In genomic region chr10:131022981-131023380, GRCh38 we compare ENCODE assay signal across 34 cellular contexts.
"Had no signal": no experiment of that assay in that cellular context is flagged by ENCODE, and none has a peak within 500 bp of the region (broad histone marks: within the 10 kb centered on the region; RNA-seq: fewer than 3 reads in every experiment).

No MANE protein-coding gene starts in this region.

- H3K27ac Mint-ChIP-seq: activated B cell treated with CpG ODN at 0.5 μM for 24 hours; activated CD4-positive, alpha-beta memory T cell treated with anti-CD3 and anti-CD28 coated beads for 36 hours; activated CD8-positive, alpha-beta memory T cell treated with anti-CD3 and anti-CD28 coated beads, Interleukin-2, amount 10 ng/mL, durations not matched to agents 7 days and 5 days; activated CD8-positive, alpha-beta T cell treated with anti-CD3 and anti-CD28 coated beads, Interleukin-2, amount 10 ng/mL, durations not matched to agents 7 days and 5 days; activated naive CD4-positive, alpha-beta T cell treated with anti-CD3 and anti-CD28 coated beads for 36 hours; activated naive CD4-positive, alpha-beta T cell treated with anti-CD3 and anti-CD28 coated beads, Interleukin-2, amount 50 U/mL, for 24 hours; activated naive CD8-positive, alpha-beta T cell treated with anti-CD3 and anti-CD28 coated beads for 36 hours; activated naive CD8-positive, alpha-beta T cell treated with anti-CD3 and anti-CD28 coated beads, Interleukin-2, amount 50 U/mL, for 24 hours; activated T-helper 1 cell treated with anti-CD3 and anti-CD28 coated beads, Interleukin-12 subunit alpha, Interleukin-12 subunit beta, Interleukin-2, Interleukin-4 antibody, amounts not matched to agents 30 ng/mL and 10 ng/mL and 1 ng/mL, durations not matched to agents 14 hours and 24 hours and 36 hours; activated T-helper 2 cell treated with anti-CD3 and anti-CD28 coated beads, Interferon-gamma antibody, Interleukin-2, Interleukin-4, amounts not matched to agents 10 μg/mL and 5 μg/mL and 100 μg/mL, durations not matched to agents 14 hours and 24 hours and 36 hours; T-helper 1 cell treated with Interleukin-12 subunit alpha and Interleukin-12 subunit beta and Interleukin-4 antibody, amounts not matched to agents 30 μg/mL and 1 μg/mL, for 36 hours; T-helper 2 cell treated with Interferon-gamma antibody and Interleukin-4, amounts not matched to agents 5 μg/mL and 100 μg/mL, for 36 hours had no signal

- H3K4me1 ChIP-seq: adrenal gland, colonic mucosa, esophagus squamous epithelium, gastroesophageal sphincter, heart right ventricle had no signal

- H3K27me3 ChIP-seq: adrenal gland, body of pancreas, colonic mucosa had no signal

- FAIRE-seq: endometrium, endothelial cell of umbilical vein had no signal

- DNase-seq: activated B cell treated with CpG ODN at 0.5 μM for 24 hours; activated CD4-positive, alpha-beta memory T cell treated with anti-CD3 and anti-CD28 coated beads for 36 hours; activated CD4-positive, alpha-beta T cell treated with anti-CD3 and anti-CD28 coated beads for 48 hours; activated CD8-positive, alpha-beta memory T cell treated with anti-CD3 and anti-CD28 coated beads, Interleukin-2, amount 10 ng/mL, durations not matched to agents 7 days and 5 days; activated CD8-positive, alpha-beta memory T cell treated with anti-CD3 and anti-CD28 coated beads, Interleukin-2, amount 50 U/mL, for 4 hours; activated CD8-positive, alpha-beta T cell treated with anti-CD3 and anti-CD28 coated beads, Interleukin-2, amount 10 ng/mL, durations not matched to agents 7 days and 5 days; activated effector memory CD4-positive, alpha-beta T cell treated with anti-CD3 and anti-CD28 coated beads, Interleukin-2, amount 50 U/mL, for 16 hours; activated naive CD4-positive, alpha-beta T cell treated with anti-CD3 and anti-CD28 coated beads for 36 hours; activated naive CD8-positive, alpha-beta T cell treated with anti-CD3 and anti-CD28 coated beads for 36 hours; activated naive CD8-positive, alpha-beta T cell treated with anti-CD3 and anti-CD28 coated beads, Interleukin-2, amount 50 U/mL, for 24 hours; activated T-cell treated with anti-CD3 and anti-CD28 coated beads, Interleukin-2, amount 50 U/mL, for 1 hour; activated T-cell treated with anti-CD3 and anti-CD28 coated beads, Interleukin-2, amount 50 U/mL, for 48 hours; adrenal gland; amygdala; aorta; body of pancreas; caudate nucleus; colonic mucosa; effector CD8-positive, alpha-beta T cell; esophagus squamous epithelium; foreskin melanocyte; heart right ventricle; T1000; WERI-Rb-1 had no signal

- H3K36me3 Mint-ChIP-seq: activated CD4-positive, alpha-beta memory T cell treated with anti-CD3 and anti-CD28 coated beads for 36 hours; activated CD8-positive, alpha-beta memory T cell treated with anti-CD3 and anti-CD28 coated beads, Interleukin-2, amount 10 ng/mL, durations not matched to agents 7 days and 5 days; activated naive CD4-positive, alpha-beta T cell treated with anti-CD3 and anti-CD28 coated beads, Interleukin-2, amount 50 U/mL, for 24 hours; activated naive CD8-positive, alpha-beta T cell treated with anti-CD3 and anti-CD28 coated beads for 36 hours had no signal

- H3K36me3 ChIP-seq: adrenal gland, colonic mucosa, esophagus squamous epithelium, gastroesophageal sphincter, heart right ventricle, WERI-Rb-1 had no signal

- H3K4me3 Mint-ChIP-seq: activated B cell treated with CpG ODN at 0.5 μM for 24 hours; activated CD4-positive, alpha-beta memory T cell treated with anti-CD3 and anti-CD28 coated beads for 36 hours; activated CD8-positive, alpha-beta memory T cell treated with anti-CD3 and anti-CD28 coated beads, Interleukin-2, amount 10 ng/mL, durations not matched to agents 7 days and 5 days; activated CD8-positive, alpha-beta T cell treated with anti-CD3 and anti-CD28 coated beads, Interleukin-2, amount 10 ng/mL, durations not matched to agents 7 days and 5 days; activated naive CD4-positive, alpha-beta T cell treated with anti-CD3 and anti-CD28 coated beads for 36 hours; activated naive CD4-positive, alpha-beta T cell treated with anti-CD3 and anti-CD28 coated beads, Interleukin-2, amount 50 U/mL, for 24 hours; activated naive CD8-positive, alpha-beta T cell treated with anti-CD3 and anti-CD28 coated beads for 36 hours; activated naive CD8-positive, alpha-beta T cell treated with anti-CD3 and anti-CD28 coated beads, Interleukin-2, amount 50 U/mL, for 24 hours; activated T-helper 1 cell treated with anti-CD3 and anti-CD28 coated beads, Interleukin-12 subunit alpha, Interleukin-12 subunit beta, Interleukin-2, Interleukin-4 antibody, amounts not matched to agents 30 ng/mL and 10 ng/mL and 1 ng/mL, durations not matched to agents 14 hours and 24 hours and 36 hours; T-helper 1 cell treated with Interleukin-12 subunit alpha and Interleukin-12 subunit beta and Interleukin-4 antibody, amounts not matched to agents 30 μg/mL and 1 μg/mL, for 36 hours; T-helper 2 cell treated with Interferon-gamma antibody and Interleukin-4, amounts not matched to agents 5 μg/mL and 100 μg/mL, for 36 hours had no signal

- H3K27ac ChIP-seq: adrenal gland, body of pancreas, colonic mucosa, epithelial cell of prostate, esophagus squamous epithelium, gastroesophageal sphincter, heart right ventricle, WERI-Rb-1 had no signal

- H3K4me1 Mint-ChIP-seq: activated B cell treated with CpG ODN at 0.5 μM for 24 hours; activated CD8-positive, alpha-beta memory T cell treated with anti-CD3 and anti-CD28 coated beads, Interleukin-2, amount 10 ng/mL, durations not matched to agents 7 days and 5 days; activated naive CD4-positive, alpha-beta T cell treated with anti-CD3 and anti-CD28 coated beads, Interleukin-2, amount 50 U/mL, for 24 hours; activated naive CD8-positive, alpha-beta T cell treated with anti-CD3 and anti-CD28 coated beads for 36 hours; activated naive CD8-positive, alpha-beta T cell treated with anti-CD3 and anti-CD28 coated beads, Interleukin-2, amount 50 U/mL, for 24 hours had no signal

- ATAC-seq: activated CD4-positive, CD25-positive, alpha-beta regulatory T cell treated with anti-CD3 and anti-CD28 coated beads, Interleukin-2, amount 50 U/mL, for 24 hours; activated CD8-positive, alpha-beta memory T cell treated with anti-CD3 and anti-CD28 coated beads, Interleukin-2, amount 10 ng/mL, durations not matched to agents 7 days and 5 days; activated CD8-positive, alpha-beta T cell treated with anti-CD3 and anti-CD28 coated beads, Interleukin-2, amount 10 ng/mL, durations not matched to agents 7 days and 5 days; activated naive CD8-positive, alpha-beta T cell treated with anti-CD3 and anti-CD28 coated beads, Interleukin-2, amount 50 U/mL, for 24 hours; body of pancreas; heart right ventricle had no signal

- H3K9me3 ChIP-seq: adrenal gland, body of pancreas, colonic mucosa, esophagus squamous epithelium, gastroesophageal sphincter, heart right ventricle had no signal

- H3K4me3 ChIP-seq: adrenal gland, body of pancreas, colonic mucosa, esophagus squamous epithelium, gastroesophageal sphincter, heart right ventricle had no signal

- H3K27me3 Mint-ChIP-seq: activated B cell treated with CpG ODN at 0.5 μM for 24 hours; activated CD4-positive, alpha-beta memory T cell treated with anti-CD3 and anti-CD28 coated beads for 36 hours; activated CD8-positive, alpha-beta memory T cell treated with anti-CD3 and anti-CD28 coated beads, Interleukin-2, amount 10 ng/mL, durations not matched to agents 7 days and 5 days; activated naive CD4-positive, alpha-beta T cell treated with anti-CD3 and anti-CD28 coated beads, Interleukin-2, amount 50 U/mL, for 24 hours; activated naive CD8-positive, alpha-beta T cell treated with anti-CD3 and anti-CD28 coated beads for 36 hours; activated naive CD8-positive, alpha-beta T cell treated with anti-CD3 and anti-CD28 coated beads, Interleukin-2, amount 50 U/mL, for 24 hours had no signal

- H3K9me3 Mint-ChIP-seq: activated B cell treated with CpG ODN at 0.5 μM for 24 hours; activated CD4-positive, alpha-beta memory T cell treated with anti-CD3 and anti-CD28 coated beads for 36 hours; activated naive CD4-positive, alpha-beta T cell treated with anti-CD3 and anti-CD28 coated beads for 36 hours; activated naive CD4-positive, alpha-beta T cell treated with anti-CD3 and anti-CD28 coated beads, Interleukin-2, amount 50 U/mL, for 24 hours; activated naive CD8-positive, alpha-beta T cell treated with anti-CD3 and anti-CD28 coated beads for 36 hours; activated naive CD8-positive, alpha-beta T cell treated with anti-CD3 and anti-CD28 coated beads, Interleukin-2, amount 50 U/mL, for 24 hours; activated T-helper 1 cell treated with anti-CD3 and anti-CD28 coated beads, Interleukin-12 subunit alpha, Interleukin-12 subunit beta, Interleukin-2, Interleukin-4 antibody, amounts not matched to agents 30 ng/mL and 10 ng/mL and 1 ng/mL, durations not matched to agents 14 hours and 24 hours and 36 hours; activated T-helper 2 cell treated with anti-CD3 and anti-CD28 coated beads, Interferon-gamma antibody, Interleukin-2, Interleukin-4, amounts not matched to agents 10 μg/mL and 5 μg/mL and 100 μg/mL, durations not matched to agents 14 hours and 24 hours and 36 hours; T-helper 1 cell treated with Interleukin-12 subunit alpha and Interleukin-12 subunit beta and Interleukin-4 antibody, amounts not matched to agents 30 μg/mL and 1 μg/mL, for 36 hours; T-helper 2 cell treated with Interferon-gamma antibody and Interleukin-4, amounts not matched to agents 5 μg/mL and 100 μg/mL, for 36 hours had no signal
